ENCODE assay signal across 1 cellular context in genomic region chr6:14786455-14786854, GRCh38.
TF ChIP-seq lines count a peak whose summit lies in the region.

No MANE protein-coding gene starts in this region.

TF ChIP-seq in WTC11, 78 proteins besides CTCF, POLR2A, EP300 and RAD21 (continued from another document):
- TF ChIP-seq, protein P1, sequence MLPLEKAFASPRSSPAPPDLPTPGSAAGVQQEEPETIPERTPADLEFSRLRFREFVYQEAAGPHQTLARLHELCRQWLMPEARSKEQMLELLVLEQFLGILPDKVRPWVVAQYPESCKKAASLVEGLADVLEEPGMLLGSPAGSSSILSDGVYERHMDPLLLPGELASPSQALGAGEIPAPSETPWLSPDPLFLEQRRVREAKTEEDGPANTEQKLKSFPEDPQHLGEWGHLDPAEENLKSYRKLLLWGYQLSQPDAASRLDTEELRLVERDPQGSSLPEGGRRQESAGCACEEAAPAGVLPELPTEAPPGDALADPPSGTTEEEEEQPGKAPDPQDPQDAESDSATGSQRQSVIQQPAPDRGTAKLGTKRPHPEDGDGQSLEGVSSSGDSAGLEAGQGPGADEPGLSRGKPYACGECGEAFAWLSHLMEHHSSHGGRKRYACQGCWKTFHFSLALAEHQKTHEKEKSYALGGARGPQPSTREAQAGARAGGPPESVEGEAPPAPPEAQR (CRISPR knock-in tag; IDR thresholded peaks at IDR 0.05) = no peak
- TF ChIP-seq SOX15 (CRISPR knock-in tag; IDR thresholded peaks at IDR 0.05) = no peak
- no peak for TF ChIP-seq SP1 (CRISPR knock-in tag; conservative IDR thresholded peaks at IDR 0.05)
- TF ChIP-seq ETV6 (CRISPR knock-in tag; IDR thresholded peaks at IDR 0.05) = no peak
- no peak for TF ChIP-seq ZNF121 (CRISPR knock-in tag; IDR thresholded peaks at IDR 0.05)
- TF ChIP-seq FOXP1 (CRISPR knock-in tag; IDR thresholded peaks at IDR 0.05; ENCODE audit: borderline replicate concordance) = no peak
- TF ChIP-seq, protein P2, sequence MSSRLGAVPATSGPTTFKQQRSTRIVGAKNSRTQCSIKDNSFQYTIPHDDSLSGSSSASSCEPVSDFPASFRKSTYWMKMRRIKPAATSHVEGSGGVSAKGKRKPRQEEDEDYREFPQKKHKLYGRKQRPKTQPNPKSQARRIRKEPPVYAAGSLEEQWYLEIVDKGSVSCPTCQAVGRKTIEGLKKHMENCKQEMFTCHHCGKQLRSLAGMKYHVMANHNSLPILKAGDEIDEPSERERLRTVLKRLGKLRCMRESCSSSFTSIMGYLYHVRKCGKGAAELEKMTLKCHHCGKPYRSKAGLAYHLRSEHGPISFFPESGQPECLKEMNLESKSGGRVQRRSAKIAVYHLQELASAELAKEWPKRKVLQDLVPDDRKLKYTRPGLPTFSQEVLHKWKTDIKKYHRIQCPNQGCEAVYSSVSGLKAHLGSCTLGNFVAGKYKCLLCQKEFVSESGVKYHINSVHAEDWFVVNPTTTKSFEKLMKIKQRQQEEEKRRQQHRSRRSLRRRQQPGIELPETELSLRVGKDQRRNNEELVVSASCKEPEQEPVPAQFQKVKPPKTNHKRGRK (CRISPR knock-in tag; IDR thresholded peaks at IDR 0.05; ENCODE audit: borderline replicate concordance) = no peak
